13 cellular contexts compared by ENCODE assay signal in the genomic region with DNA sequence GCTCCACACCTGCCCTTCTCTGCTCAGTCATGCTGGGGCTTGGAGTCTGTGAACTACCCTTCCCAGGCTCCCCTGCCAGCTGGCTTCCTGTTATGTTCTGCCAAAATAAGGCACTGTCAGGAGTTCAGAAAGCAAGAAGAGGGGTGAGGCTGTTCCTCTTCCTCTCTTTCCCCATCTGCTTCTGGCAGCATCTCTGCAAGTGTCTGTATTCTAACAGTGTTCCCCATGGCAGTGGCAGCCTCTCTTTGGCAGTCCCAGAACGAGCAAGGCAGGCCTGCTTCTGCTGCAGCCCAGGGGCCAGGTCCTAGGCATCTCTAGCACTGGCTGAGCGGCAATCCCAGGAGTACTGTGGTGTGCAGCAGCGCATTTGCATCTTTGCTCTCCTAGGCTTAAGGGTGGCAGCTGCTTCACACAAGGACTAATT.
DNase-seq lines count a peak whose midpoint lies in the region; ATAC-seq and TF ChIP-seq lines count a peak whose summit lies in the region.
"Had no signal": no experiment of that assay in that cellular context is flagged by ENCODE, and none has a peak within 500 bp of the region (broad histone marks: within the 10 kb centered on the region; RNA-seq: fewer than 3 reads in every experiment).

No MANE protein-coding gene starts in this region.

- H3K4me1 Mint-ChIP-seq in immature natural killer cell, result peaks cover 0 to 3% of the 10 kb centered on the region in 2 donors

- no peaks in the 10 kb centered on the region for H3K27me3 Mint-ChIP-seq in immature natural killer cell (ENCODE audit: low read depth in 3 of 3)

- H3K27me3 ChIP-seq in heart left ventricle (no peaks in the 10 kb centered on the region), right atrium auricular region (no peaks in the 10 kb centered on the region), suprapubic skin (no peaks in the 10 kb centered on the region)

- no peak for TF ChIP-seq CTCF in heart left ventricle (IDR thresholded peaks at IDR 0.05)
- no peak for TF ChIP-seq CTCF in right atrium auricular region (IDR thresholded peaks at IDR 0.05)
- no peak for TF ChIP-seq CTCF in suprapubic skin (IDR thresholded peaks at IDR 0.05)

- no peak for TF ChIP-seq EP300 in suprapubic skin (IDR thresholded peaks at IDR 0.05)

- no peaks in the 10 kb centered on the region for H3K9me3 ChIP-seq in heart left ventricle
- H3K9me3 ChIP-seq in right atrium auricular region, result no peaks in the 10 kb centered on the region
- no peaks in the 10 kb centered on the region for H3K9me3 ChIP-seq in suprapubic skin

- H3K4me1 ChIP-seq in heart left ventricle, result peaks cover 0 to 10% (median 7%) of the 10 kb centered on the region in 12 donors
- H3K4me1 ChIP-seq in right atrium auricular region, result no peaks in the 10 kb centered on the region
- H3K4me1 ChIP-seq in suprapubic skin, result peaks cover 7% of the 10 kb centered on the region

- intact Hi-C loops in heart left ventricle (cut with DNase I), result loop anchor here in 1 of 10 donors (10.0 kb wide), 1 partner anchor 52 kb away; no protein-coding TSS in a partner anchor

- DNase-seq in heart left ventricle (peak in 1 of 5 donors; percentile 45), right atrium auricular region (ENCODE audit: low spot score) (no peak), left lobe of liver (ENCODE audit: low spot score) (no peak), suprapubic skin (ENCODE audit: low spot score in 2 of 2) (no peak), immature natural killer cell (no peak), NCI-H2081 treated with DMSO at 0.1 percent for 48 hours (lab: John Stamatoyannopoulos, UW) (no peak)
- DNase-seq: activated effector memory CD4-positive, alpha-beta T cell treated with anti-CD3 and anti-CD28 coated beads, Interleukin-2, amount 50 U/mL, for 16 hours; cerebellar nuclear complex; GF-D8; NCI-H69 had no signal

- WGBS in heart left ventricle, 4 donors, result 81 to 86% (median 83%) methylated on average over 3 of the region's 3 CpGs
- WGBS in suprapubic skin, result 48% methylated on average over 3 of the region's 3 CpGs

- H3K36me3 ChIP-seq in heart left ventricle, result no peaks in the 10 kb centered on the region
- no peaks in the 10 kb centered on the region for H3K36me3 ChIP-seq in right atrium auricular region
- H3K36me3 ChIP-seq in suprapubic skin, result no peaks in the 10 kb centered on the region

- H3K36me3 Mint-ChIP-seq in immature natural killer cell, result no peaks in the 10 kb centered on the region

- no peak overlapping the region for H3K4me3 Mint-ChIP-seq in immature natural killer cell
- H3K4me3 Mint-ChIP-seq: nephron had no signal

- peak; percentile 23 to 63 (median 42) for ATAC-seq in heart left ventricle
- peak; percentile 5 for ATAC-seq in left lobe of liver
- no peak for ATAC-seq in GM21381 (IDR thresholded peaks at IDR 0.05; ENCODE audit: unreplicated experiment)

- TF ChIP-seq POLR2A in heart left ventricle (IDR thresholded peaks at IDR 0.05) (no peak), suprapubic skin (IDR thresholded peaks at IDR 0.05) (no peak)

- H3K9me3 Mint-ChIP-seq in immature natural killer cell, result peaks cover 0 to 2% (median 0%) of the 10 kb centered on the region in 6 donors

- H3K27ac ChIP-seq in heart left ventricle (peak overlapping the region in 1 of 12 donors; percentile 18), right atrium auricular region (no peak overlapping the region), angular gyrus (ENCODE audit: low read depth, low read length) (peak overlapping the region; percentile 67), suprapubic skin (no peak overlapping the region)

- H3K4me3 ChIP-seq in heart left ventricle, result no peak overlapping the region
- H3K4me3 ChIP-seq in right atrium auricular region, result no peak overlapping the region
- no peak overlapping the region for H3K4me3 ChIP-seq in suprapubic skin

- no peak overlapping the region for H3K27ac Mint-ChIP-seq in immature natural killer cell
- H3K27ac Mint-ChIP-seq: nephron had no signal
